Comparison of ENCODE assay signal across 8 cellular contexts in the genomic region with DNA sequence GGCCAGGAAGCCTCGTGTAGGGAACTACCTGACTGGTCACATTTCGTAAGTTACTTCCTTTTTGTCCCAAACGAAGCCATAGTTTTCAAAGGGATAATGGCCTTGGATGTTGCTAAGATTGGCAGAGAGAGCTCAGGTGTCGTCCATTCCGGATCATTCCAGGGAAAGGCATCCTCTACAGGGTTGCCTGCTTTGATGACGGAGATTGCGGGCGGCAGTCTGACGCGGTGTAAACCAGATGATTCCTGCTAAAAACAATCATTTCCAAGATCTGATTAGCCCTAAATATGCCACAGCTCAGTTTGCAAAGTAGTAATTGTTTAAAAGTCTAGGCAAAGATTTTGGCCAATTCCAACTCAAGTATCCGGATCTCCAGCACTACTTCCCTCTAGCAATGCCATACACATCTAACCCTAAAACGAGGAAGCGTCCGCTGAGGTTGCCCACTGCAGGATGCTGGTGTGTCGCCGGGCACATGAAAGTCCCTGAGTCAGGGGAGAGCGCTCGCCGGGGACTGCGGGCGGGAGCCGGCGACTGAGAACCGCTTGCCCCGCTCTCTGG. TPM values are rescaled to one million over a fixed set of nuclear protein-coding genes. Genes with fewer than 3 reads are reported as not detected.
DNase-seq lines count a peak whose midpoint lies in the region; ATAC-seq and TF ChIP-seq lines count a peak whose summit lies in the region.

No MANE protein-coding gene starts in this region.

- H3K27me3 Mint-ChIP-seq in progenitor cell of endocrine pancreas = peaks cover 28% of the 10 kb centered on the region

- peak overlapping the region; percentile 42 for H3K27ac Mint-ChIP-seq in progenitor cell of endocrine pancreas

- peaks cover 34% of the 10 kb centered on the region for H3K79me2 ChIP-seq in ACC112 (ENCODE audit: control insufficient read depth, insufficient read depth, low read length, unreplicated experiment)

- H3K4me1 ChIP-seq in ACC112 (ENCODE audit: control insufficient read depth, insufficient read depth, low read length, unreplicated experiment) = peaks cover 43% of the 10 kb centered on the region
- peaks cover 4% of the 10 kb centered on the region; the same call in 1 of the 2 replicates for H3K4me1 ChIP-seq in SJCRH30

- H3K4me3 ChIP-seq in ACC112 (ENCODE audit: low read depth, low read length) (peak overlapping the region; percentile 95), SJCRH30 (peak overlapping the region; percentile 92), fibroblast of mammary gland (ENCODE audit: control insufficient read depth, low read depth, low read length) (peak overlapping the region; percentile 61)

- no peaks in the 10 kb centered on the region for H3K36me3 ChIP-seq in ACC112 (ENCODE audit: insufficient read depth, low read length)
- no peaks in the 10 kb centered on the region for H3K36me3 ChIP-seq in SJCRH30

- H3K4me1 Mint-ChIP-seq in progenitor cell of endocrine pancreas (ENCODE audit: low read depth) = peaks cover 7% of the 10 kb centered on the region

- no peaks in the 10 kb centered on the region for H3K9me3 ChIP-seq in SJCRH30 (replicated peaks)

- ATAC-seq in GM19455 (IDR thresholded peaks at IDR 0.05; ENCODE audit: unreplicated experiment) = peak; percentile 0
- no peak for ATAC-seq in GM21526 (IDR thresholded peaks at IDR 0.05; ENCODE audit: low FRiP score, unreplicated experiment)

- H3K27ac ChIP-seq in ACC112 (ENCODE audit: low read depth, low read length) (peak overlapping the region; percentile 29; the same call in 1 of the 2 replicates), SJCRH30 (peak overlapping the region; percentile 47)

- DNase-seq in SJCRH30 = no peak
- DNase-seq in fibroblast of mammary gland (ENCODE audit: low read depth) = peak; percentile 37
- no peak for DNase-seq in progenitor cell of endocrine pancreas (ENCODE audit: low spot score, unreplicated experiment)
- no peak for DNase-seq in stimulated activated CD4-positive, alpha-beta T cell treated with anti-CD3 and anti-CD28 coated beads, Interleukin-12 subunit alpha, Interleukin-12 subunit beta, amount 100 ng/mL, for 4 hours
- DNase-seq in effector CD8-positive, alpha-beta T cell (lab: John Stamatoyannopoulos, UW) = no peak

- H3K36me3 Mint-ChIP-seq in progenitor cell of endocrine pancreas (ENCODE audit: insufficient read depth) = no peaks in the 10 kb centered on the region

- no peak for TF ChIP-seq CTCF in fibroblast of mammary gland (conservative IDR thresholded peaks at IDR 0.05; ENCODE audit: control insufficient read depth, insufficient read depth, low read depth, low read length)
- TF ChIP-seq CTCF in progenitor cell of endocrine pancreas (IDR thresholded peaks at IDR 0.05; ENCODE audit: unreplicated experiment) = no peak

- H3K27me3 ChIP-seq in ACC112 (ENCODE audit: insufficient read depth, low read length) (no peaks in the 10 kb centered on the region), SJCRH30 (no peaks in the 10 kb centered on the region)

- H2AFZ ChIP-seq in ACC112 (ENCODE audit: low read length, unreplicated experiment) = peak overlapping the region; percentile 67

- H3K4me3 Mint-ChIP-seq in progenitor cell of endocrine pancreas (ENCODE audit: low read depth) = peak overlapping the region; percentile 80

- H3K9me3 Mint-ChIP-seq in progenitor cell of endocrine pancreas (ENCODE audit: low read depth) = no peaks in the 10 kb centered on the region

RNA-seq across cellular contexts. Expression of a gene that starts 0.6 kb away (rescaled TPM):
- total RNA-seq in SJCRH30 (2014; rRNA removed; shearing (Covaris generic)) = 12.2 TPM in 2 replicates
- total RNA-seq in progenitor cell of endocrine pancreas = 14.1 and 14.9 TPM in 2 replicates

RNA-seq across cellular contexts. Expression of a gene that starts 41.8 kb away (rescaled TPM):
- total RNA-seq in SJCRH30 (2014; rRNA removed; shearing (Covaris generic)) = 1.2 and 1.4 TPM in 2 replicates
- total RNA-seq in progenitor cell of endocrine pancreas = 0.26 and 0.29 TPM in 2 replicates
